Comparison of ENCODE assay signal across 10 cellular contexts in the genomic region with DNA sequence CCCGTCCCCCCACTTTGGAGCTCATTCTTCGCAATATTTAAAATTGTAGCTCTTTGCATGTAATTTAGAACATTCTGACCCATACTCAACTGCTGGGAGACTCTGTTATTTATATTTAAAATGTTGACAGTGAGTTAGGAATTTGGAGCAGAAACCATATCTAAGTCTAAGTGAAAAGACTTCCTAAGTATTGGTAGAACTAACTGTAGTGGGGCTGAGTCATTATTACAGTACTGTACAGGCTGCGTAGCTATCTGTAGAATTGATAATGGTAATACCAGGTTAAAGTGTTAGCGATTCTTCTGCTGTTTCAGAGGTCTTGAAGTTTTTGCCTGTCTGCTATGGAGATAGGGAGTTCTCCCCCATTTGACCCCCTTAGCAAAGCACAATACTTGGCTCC. TPM values are rescaled to one million over a fixed set of nuclear protein-coding genes. Genes with fewer than 3 reads are reported as not detected.
DNase-seq lines count a peak whose midpoint lies in the region; ATAC-seq and TF ChIP-seq lines count a peak whose summit lies in the region.
"Had no signal": no experiment of that assay in that cellular context is flagged by ENCODE, and none has a peak within 500 bp of the region (broad histone marks: within the 10 kb centered on the region; RNA-seq: fewer than 3 reads in every experiment).

No MANE protein-coding gene starts in this region.

- H4K8ac ChIP-seq in mesenchymal stem cell (ENCODE audit: low read length) = no peak overlapping the region

- peak overlapping the region; percentile 64 for H3K27ac Mint-ChIP-seq in HFFc6
- H3K27ac Mint-ChIP-seq in activated naive CD8-positive, alpha-beta T cell treated with anti-CD3 and anti-CD28 coated beads, Interleukin-2, amount 50 U/mL, for 24 hours = no peak overlapping the region
- no peak overlapping the region for H3K27ac Mint-ChIP-seq in activated naive CD4-positive, alpha-beta T cell treated with anti-CD3 and anti-CD28 coated beads for 36 hours

- peaks cover 62% of the 10 kb centered on the region for H3K36me3 Mint-ChIP-seq in HFFc6 (ENCODE audit: low read depth)
- peaks cover 64% of the 10 kb centered on the region for H3K36me3 Mint-ChIP-seq in activated naive CD8-positive, alpha-beta T cell treated with anti-CD3 and anti-CD28 coated beads, Interleukin-2, amount 50 U/mL, for 24 hours (ENCODE audit: low read depth)
- H3K36me3 Mint-ChIP-seq in activated naive CD4-positive, alpha-beta T cell treated with anti-CD3 and anti-CD28 coated beads for 36 hours (ENCODE audit: low read depth) = peaks cover 32% of the 10 kb centered on the region

- H2BK12ac ChIP-seq in mesenchymal stem cell (ENCODE audit: low read length in 2 of 2) = no peak overlapping the region

- H3K14ac ChIP-seq in mesenchymal stem cell (ENCODE audit: low read length in 2 of 2) = no peak overlapping the region

- TF ChIP-seq EP300 in upper lobe of left lung (IDR thresholded peaks at IDR 0.05) = no peak

- H3K4ac ChIP-seq in mesenchymal stem cell (ENCODE audit: low read depth in 1 of 2, low read length in 2 of 2) = no peak overlapping the region

- H2AK5ac ChIP-seq in mesenchymal stem cell (ENCODE audit: low read length, severe bottlenecking) = no peak overlapping the region

- peak overlapping the region; percentile 91 for H3K4me3 Mint-ChIP-seq in HFFc6
- H3K4me3 Mint-ChIP-seq in activated naive CD8-positive, alpha-beta T cell treated with anti-CD3 and anti-CD28 coated beads, Interleukin-2, amount 50 U/mL, for 24 hours = peak overlapping the region; percentile 92
- H3K4me3 Mint-ChIP-seq in activated naive CD4-positive, alpha-beta T cell treated with anti-CD3 and anti-CD28 coated beads for 36 hours = no peak overlapping the region

- H3K36me3 ChIP-seq in mesenchymal stem cell (ENCODE audit: control insufficient read depth in 1 of 2, insufficient read depth in 2 of 2, low read depth in 1 of 2, low read length in 2 of 2) = no peaks in the 10 kb centered on the region
- no peaks in the 10 kb centered on the region for H3K36me3 ChIP-seq in upper lobe of left lung

- TF ChIP-seq POLR2A in upper lobe of left lung (IDR thresholded peaks at IDR 0.05) = no peak

- H3K4me3 ChIP-seq in mesenchymal stem cell (ENCODE audit: insufficient read depth in 1 of 2, low read depth in 1 of 2, low read length in 2 of 2) (no peak overlapping the region), upper lobe of left lung (peak overlapping the region in 1 of 4 donors; percentile 63)

- no peaks in the 10 kb centered on the region for H3K79me1 ChIP-seq in mesenchymal stem cell (replicated peaks; ENCODE audit: low read length, poor library complexity, severe bottlenecking)

- DNase-seq in AG08396 (ENCODE audit: low spot score) (peak; percentile 31), HFFc6 (no peak), mesenchymal stem cell (peak; percentile 51), GDM1 (lab: John Stamatoyannopoulos, UW) (no peak), upper lobe of left lung (no peak), activated gamma-delta T cell (lab: John Stamatoyannopoulos, UW) (no peak)
- DNase-seq in activated naive CD8-positive, alpha-beta T cell treated with anti-CD3 and anti-CD28 coated beads, Interleukin-2, amount 50 U/mL, for 24 hours = no peak
- DNase-seq in activated naive CD4-positive, alpha-beta T cell treated with anti-CD3 and anti-CD28 coated beads for 36 hours = no peak
- DNase-seq: COR-L47, NCI-H774 had no signal

- no peak overlapping the region for H2BK5ac ChIP-seq in mesenchymal stem cell (ENCODE audit: low read depth, low read length, poor library complexity, severe bottlenecking)

- intact Hi-C loops in activated naive CD4-positive, alpha-beta T cell treated with anti-CD3 and anti-CD28 coated beads for 36 hours (cut with micrococcal nuclease) = no loop called here

- H3K4me1 Mint-ChIP-seq in HFFc6 (ENCODE audit: low read depth) = peaks cover 77% of the 10 kb centered on the region
- peaks cover 76% of the 10 kb centered on the region for H3K4me1 Mint-ChIP-seq in activated naive CD8-positive, alpha-beta T cell treated with anti-CD3 and anti-CD28 coated beads, Interleukin-2, amount 50 U/mL, for 24 hours
- peaks cover 73% of the 10 kb centered on the region for H3K4me1 Mint-ChIP-seq in activated naive CD4-positive, alpha-beta T cell treated with anti-CD3 and anti-CD28 coated beads for 36 hours (ENCODE audit: low read depth)

- H2AFZ ChIP-seq in mesenchymal stem cell (ENCODE audit: low read depth, low read length) = no peak overlapping the region

- no peak overlapping the region for H3K18ac ChIP-seq in mesenchymal stem cell (ENCODE audit: low read depth in 1 of 2, low read length in 2 of 2)

- H3K23ac ChIP-seq in mesenchymal stem cell (ENCODE audit: low read length in 2 of 2) = no peak overlapping the region

- H2BK120ac ChIP-seq in mesenchymal stem cell (ENCODE audit: low read depth, low read length) = no peak overlapping the region

- peak overlapping the region; percentile 25 for H3K4me2 ChIP-seq in mesenchymal stem cell (ENCODE audit: low read length, poor library complexity, severe bottlenecking)

- H3K9me3 Mint-ChIP-seq in HFFc6 = no peaks in the 10 kb centered on the region
- H3K9me3 Mint-ChIP-seq in activated naive CD8-positive, alpha-beta T cell treated with anti-CD3 and anti-CD28 coated beads, Interleukin-2, amount 50 U/mL, for 24 hours = no peaks in the 10 kb centered on the region
- H3K9me3 Mint-ChIP-seq in activated naive CD4-positive, alpha-beta T cell treated with anti-CD3 and anti-CD28 coated beads for 36 hours = no peaks in the 10 kb centered on the region

- H3K9me3 ChIP-seq in mesenchymal stem cell (ENCODE audit: control insufficient read depth, low read length) (no peaks in the 10 kb centered on the region), upper lobe of left lung (no peaks in the 10 kb centered on the region)

- TF ChIP-seq CTCF in HFFc6 (IDR thresholded peaks at IDR 0.05) = no peak
- no peak for TF ChIP-seq CTCF in upper lobe of left lung (IDR thresholded peaks at IDR 0.05)

- no peak overlapping the region for H3K9ac ChIP-seq in mesenchymal stem cell (ENCODE audit: low read length)

- no peak for ATAC-seq in activated naive CD8-positive, alpha-beta T cell treated with anti-CD3 and anti-CD28 coated beads, Interleukin-2, amount 50 U/mL, for 24 hours
- no peak for ATAC-seq in upper lobe of left lung (ENCODE audit: low FRiP score in 2 of 2)

- H3K27me3 ChIP-seq in mesenchymal stem cell (ENCODE audit: control insufficient read depth in 1 of 2, insufficient read depth in 1 of 2, low read length in 2 of 2) = no peaks in the 10 kb centered on the region
- H3K27me3 ChIP-seq in upper lobe of left lung = no peaks in the 10 kb centered on the region

- H2BK15ac ChIP-seq in mesenchymal stem cell (ENCODE audit: low read depth, poor library complexity, severe bottlenecking) = no peak overlapping the region

- H3K27ac ChIP-seq in mesenchymal stem cell (ENCODE audit: low read length, poor library complexity, severe bottlenecking) (no peak overlapping the region), upper lobe of left lung (no peak overlapping the region)

- WGBS in mesenchymal stem cell = 73% methylated on average over 3 of the region's 4 CpGs
- 90 to 91% methylated on average over 4 of the region's 4 CpGs for WGBS in upper lobe of left lung, 2 donors

- no peaks in the 10 kb centered on the region; the same call in 1 of the 2 replicates for H3K27me3 Mint-ChIP-seq in HFFc6 (ENCODE audit: insufficient read depth)
- H3K27me3 Mint-ChIP-seq in activated naive CD8-positive, alpha-beta T cell treated with anti-CD3 and anti-CD28 coated beads, Interleukin-2, amount 50 U/mL, for 24 hours = no peaks in the 10 kb centered on the region
- H3K27me3 Mint-ChIP-seq in activated naive CD4-positive, alpha-beta T cell treated with anti-CD3 and anti-CD28 coated beads for 36 hours (ENCODE audit: low read depth) = no peaks in the 10 kb centered on the region

- H3K4me1 ChIP-seq in mesenchymal stem cell (ENCODE audit: control insufficient read depth, insufficient read depth, low read depth, low read length) = peaks cover 9% of the 10 kb centered on the region
- peaks cover 49 to 77% (median 56%) of the 10 kb centered on the region in 4 donors for H3K4me1 ChIP-seq in upper lobe of left lung

- no peak overlapping the region for H4K91ac ChIP-seq in mesenchymal stem cell (ENCODE audit: low read length)

- CTCF ChIA-PET in activated naive CD4-positive, alpha-beta T cell treated with anti-CD3 and anti-CD28 coated beads for 36 hours (lab: Charles Lee) = interaction anchor here (0.5 to 2.2 kb wide), 4 partner anchors 14 to 306 kb away, joined by 4 to 8 read pairs (median 4); no protein-coding TSS in a partner anchor

RNA-seq across cellular contexts. Expression of a gene that starts 3.6 kb away (rescaled TPM):
- 10 to 100 TPM; 62.1 to 77.0 (median 73.0) TPM for total RNA-seq in HFFc6 (2021; fragmentation: NEBNext Ultra II Directional; extraction: Animal tissue kit (Norgen Biotek cat#: 25700))
- 68.4 TPM for polyA plus RNA-seq in mesenchymal stem cell (2013, experiment 1 of 2)
- polyA plus RNA-seq in mesenchymal stem cell (2013, experiment 2 of 2) = 65.1 TPM
- 10 to 100 TPM; 39.8 to 94.2 (median 49.0) TPM for total RNA-seq in upper lobe of left lung
- total RNA-seq in activated naive CD4-positive, alpha-beta T cell treated with anti-CD3 and anti-CD28 coated beads for 36 hours = 10 to 100 TPM; 91.7 to 92.6 TPM

Comparison
In these comparisons a context has a peak if more than half of its experiments do, and no peak if none do; other contexts are left out.
1. DNase-seq: peak in AG08396 (single experiment) and mesenchymal stem cell (single experiment); none in HFFc6 (single experiment), activated naive CD8-positive, alpha-beta T cell treated with anti-CD3 and anti-CD28 coated beads, Interleukin-2, amount 50 U/mL, for 24 hours (single experiment), GDM1 (single experiment), upper lobe of left lung (0 of 2), activated naive CD4-positive, alpha-beta T cell treated with anti-CD3 and anti-CD28 coated beads for 36 hours (single experiment) and activated gamma-delta T cell (single experiment).